1 cellular context compared by ENCODE assay signal in genomic region chr11:68521962-68522626, GRCh38.
TF ChIP-seq lines count a peak whose summit lies in the region.

No MANE protein-coding gene starts in this region.

TF ChIP-seq in WTC11, 78 proteins besides CTCF, POLR2A, EP300 and RAD21:
- TF ChIP-seq, protein P1, sequence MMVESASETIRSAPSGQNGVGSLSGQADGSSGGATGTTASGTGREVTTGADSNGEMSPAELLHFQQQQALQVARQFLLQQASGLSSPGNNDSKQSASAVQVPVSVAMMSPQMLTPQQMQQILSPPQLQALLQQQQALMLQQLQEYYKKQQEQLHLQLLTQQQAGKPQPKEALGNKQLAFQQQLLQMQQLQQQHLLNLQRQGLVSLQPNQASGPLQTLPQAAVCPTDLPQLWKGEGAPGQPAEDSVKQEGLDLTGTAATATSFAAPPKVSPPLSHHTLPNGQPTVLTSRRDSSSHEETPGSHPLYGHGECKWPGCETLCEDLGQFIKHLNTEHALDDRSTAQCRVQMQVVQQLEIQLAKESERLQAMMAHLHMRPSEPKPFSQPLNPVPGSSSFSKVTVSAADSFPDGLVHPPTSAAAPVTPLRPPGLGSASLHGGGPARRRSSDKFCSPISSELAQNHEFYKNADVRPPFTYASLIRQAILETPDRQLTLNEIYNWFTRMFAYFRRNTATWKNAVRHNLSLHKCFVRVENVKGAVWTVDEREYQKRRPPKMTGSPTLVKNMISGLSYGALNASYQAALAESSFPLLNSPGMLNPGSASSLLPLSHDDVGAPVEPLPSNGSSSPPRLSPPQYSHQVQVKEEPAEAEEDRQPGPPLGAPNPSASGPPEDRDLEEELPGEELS (CRISPR knock-in tag; IDR thresholded peaks at IDR 0.05): no peak
- no peak for TF ChIP-seq SMAD3 (CRISPR knock-in tag; IDR thresholded peaks at IDR 0.05; ENCODE audit: borderline replicate concordance)
- TF ChIP-seq, protein P2, sequence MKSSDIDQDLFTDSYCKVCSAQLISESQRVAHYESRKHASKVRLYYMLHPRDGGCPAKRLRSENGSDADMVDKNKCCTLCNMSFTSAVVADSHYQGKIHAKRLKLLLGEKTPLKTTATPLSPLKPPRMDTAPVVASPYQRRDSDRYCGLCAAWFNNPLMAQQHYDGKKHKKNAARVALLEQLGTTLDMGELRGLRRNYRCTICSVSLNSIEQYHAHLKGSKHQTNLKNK (CRISPR knock-in tag; IDR thresholded peaks at IDR 0.05): no peak
- no peak for TF ChIP-seq HMGXB4 (CRISPR knock-in tag; IDR thresholded peaks at IDR 0.05)
- no peak for TF ChIP-seq JUN (CRISPR knock-in tag; IDR thresholded peaks at IDR 0.05)
- no peak for TF ChIP-seq CREB1 (CRISPR knock-in tag; IDR thresholded peaks at IDR 0.05)
- TF ChIP-seq PREB (CRISPR knock-in tag; IDR thresholded peaks at IDR 0.05; ENCODE audit: borderline replicate concordance): no peak
TF ChIP-seq in WTC11: peak in this region for 0.
